ENCODE assay signal across 20 cellular contexts in the genomic region with DNA sequence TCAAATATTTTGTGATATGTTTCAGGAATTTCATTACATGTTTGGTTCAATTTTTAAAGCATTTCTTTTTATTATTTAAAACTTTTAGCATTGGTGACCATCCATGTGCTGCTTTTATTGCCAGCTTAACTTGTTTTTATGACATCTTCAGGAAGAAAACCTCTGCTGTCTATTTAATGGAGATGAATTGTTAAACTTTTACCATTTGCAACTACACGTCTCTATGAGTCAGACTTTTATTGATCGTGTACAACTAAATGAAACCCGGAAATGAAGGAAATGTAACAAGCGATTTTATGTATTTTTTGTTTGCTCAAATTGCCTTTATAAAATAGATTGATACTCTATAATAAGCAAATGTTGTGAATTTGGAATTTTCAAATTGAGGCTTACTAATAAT.
DNase-seq lines count a peak whose midpoint lies in the region; ATAC-seq, FAIRE-seq and TF ChIP-seq lines count a peak whose summit lies in the region.
"Had no signal": no experiment of that assay in that cellular context is flagged by ENCODE, and none has a peak within 500 bp of the region (broad histone marks: within the 10 kb centered on the region; RNA-seq: fewer than 3 reads in every experiment).

No MANE protein-coding gene starts in this region.

- peak overlapping the region; percentile 50 for H3K27ac Mint-ChIP-seq in stimulated activated memory B cell treated with anti-CD40 and anti-IgM and Interleukin-4, amounts not matched to agents 10 μg/mL and 1 μg/mL and 100 μg/mL, for 72 hours

- no peak overlapping the region for H3K4me3 Mint-ChIP-seq in stimulated activated memory B cell treated with anti-CD40 and anti-IgM and Interleukin-4, amounts not matched to agents 10 μg/mL and 1 μg/mL and 100 μg/mL, for 72 hours

- H3K27ac ChIP-seq in OCI-LY7 (ENCODE audit: low read depth, low read length, poor library complexity, severe bottlenecking): no peak overlapping the region
- H3K27ac ChIP-seq: 22Rv1, adrenal gland, BLaER1, gastroesophageal sphincter, left lung, suprapubic skin had no signal

- ATAC-seq in stimulated activated memory B cell treated with anti-CD40 and anti-IgM and Interleukin-4, amounts not matched to agents 10 μg/mL and 1 μg/mL and 100 μg/mL, for 72 hours: no peak
- ATAC-seq: gastroesophageal sphincter had no signal

- POLR2A ChIA-PET in OCI-LY7 (lab: Charles Lee): interaction anchor here (0.6 to 2.5 kb wide), 4 partner anchors 10 to 86 kb away, joined by 3 to 7 read pairs (median 6); no protein-coding TSS in a partner anchor

- no TSS peak for BruUV-seq in OCI-LY7 (replicated peaks; lab: Mats Ljungman, UMichigan)

- no peak overlapping the region for H2AFZ ChIP-seq in OCI-LY7 (ENCODE audit: low read length)

- peaks cover 36% of the 10 kb centered on the region for H3K4me1 ChIP-seq in OCI-LY7 (ENCODE audit: insufficient read depth, low read length, poor library complexity, severe bottlenecking)

- no peaks in the 10 kb centered on the region for H3K9me3 ChIP-seq in OCI-LY7 (ENCODE audit: low read length)
- H3K9me3 ChIP-seq: adrenal gland, BLaER1, gastroesophageal sphincter, left lung, suprapubic skin had no signal

- no peak for TF ChIP-seq CTCF in OCI-LY7 (conservative IDR thresholded peaks at IDR 0.05; ENCODE audit: low read length)

- peak overlapping the region; percentile 37 for H3K4me2 ChIP-seq in OCI-LY7 (ENCODE audit: low read length)
- H3K4me2 ChIP-seq: BLaER1 had no signal

- H3K36me3 Mint-ChIP-seq in stimulated activated memory B cell treated with anti-CD40 and anti-IgM and Interleukin-4, amounts not matched to agents 10 μg/mL and 1 μg/mL and 100 μg/mL, for 72 hours: peaks cover 5% of the 10 kb centered on the region

- DNase-seq in DMS153 (lab: John Stamatoyannopoulos, UW) (peak; percentile 41), DMS153 treated with DMSO at 0.1 percent for 48 hours (lab: John Stamatoyannopoulos, UW; ENCODE audit: unreplicated experiment) (no peak), OCI-LY7 (ENCODE audit: low spot score) (no peak), HuH-7 (ENCODE audit: low spot score) (no peak), MV-4-11 (lab: John Stamatoyannopoulos, UW) (no peak)
- DNase-seq in stimulated activated CD4-positive, alpha-beta T cell treated with anti-CD3 and anti-CD28 coated beads, Interleukin-15, amount 100 ng/mL, for 24 hours: no peak
- DNase-seq: EL; left lung; stimulated activated CD4-positive, alpha-beta T cell treated with anti-CD3 and anti-CD28 coated beads, Interleukin-4, amount 100 ng/mL, for 24 hours; T-helper 9 cell had no signal

- peaks cover 77% of the 10 kb centered on the region for H3K4me1 Mint-ChIP-seq in stimulated activated memory B cell treated with anti-CD40 and anti-IgM and Interleukin-4, amounts not matched to agents 10 μg/mL and 1 μg/mL and 100 μg/mL, for 72 hours

- H3K9me3 Mint-ChIP-seq in stimulated activated memory B cell treated with anti-CD40 and anti-IgM and Interleukin-4, amounts not matched to agents 10 μg/mL and 1 μg/mL and 100 μg/mL, for 72 hours: no peaks in the 10 kb centered on the region
- H3K9me3 Mint-ChIP-seq: activated T-helper 2 cell treated with anti-CD3 and anti-CD28 coated beads, Interferon-gamma antibody, Interleukin-2, Interleukin-4, amounts not matched to agents 10 μg/mL and 5 μg/mL and 100 μg/mL, durations not matched to agents 14 hours and 24 hours and 36 hours had no signal

- H4K20me1 ChIP-seq in OCI-LY7 (ENCODE audit: insufficient read depth, low read length): peaks cover 9% of the 10 kb centered on the region
- H4K20me1 ChIP-seq: BLaER1 had no signal

- H3K4me3 ChIP-seq in OCI-LY7 (ENCODE audit: low read depth, low read length, poor library complexity, severe bottlenecking): no peak overlapping the region
- H3K4me3 ChIP-seq: adrenal gland, BLaER1, cardiac muscle cell, gastroesophageal sphincter, left lung, suprapubic skin had no signal

- H3K36me3 ChIP-seq in OCI-LY7 (ENCODE audit: insufficient read depth, low read length): no peaks in the 10 kb centered on the region
- H3K36me3 ChIP-seq: adrenal gland, BLaER1, cardiac muscle cell, gastroesophageal sphincter, left lung, suprapubic skin had no signal

- no peaks in the 10 kb centered on the region for H3K27me3 Mint-ChIP-seq in stimulated activated memory B cell treated with anti-CD40 and anti-IgM and Interleukin-4, amounts not matched to agents 10 μg/mL and 1 μg/mL and 100 μg/mL, for 72 hours

- H3K79me2 ChIP-seq in OCI-LY7 (ENCODE audit: insufficient read depth, low read depth, low read length): no peaks in the 10 kb centered on the region; the same call in 1 of the 2 replicates

- intact Hi-C loops in OCI-LY7 (cut with micrococcal nuclease; ENCODE audit: unreplicated experiment): no loop called here

- FAIRE-seq in islet of Langerhans (lab: Jason Lieb, UNC): peak; percentile 65
- FAIRE-seq: H1 had no signal

- CTCF ChIA-PET in OCI-LY7 (lab: Charles Lee; ENCODE audit: unreplicated experiment): interaction anchor here (0.5 to 1.4 kb wide), 4 partner anchors 12 to 583 kb away, joined by 3 to 6 read pairs (median 3); no protein-coding TSS in a partner anchor

- H3K9me2 ChIP-seq in OCI-LY7 (ENCODE audit: insufficient read depth, low read length): no peaks in the 10 kb centered on the region
